ENCODE assay signal across 8 cellular contexts in the genomic region with DNA sequence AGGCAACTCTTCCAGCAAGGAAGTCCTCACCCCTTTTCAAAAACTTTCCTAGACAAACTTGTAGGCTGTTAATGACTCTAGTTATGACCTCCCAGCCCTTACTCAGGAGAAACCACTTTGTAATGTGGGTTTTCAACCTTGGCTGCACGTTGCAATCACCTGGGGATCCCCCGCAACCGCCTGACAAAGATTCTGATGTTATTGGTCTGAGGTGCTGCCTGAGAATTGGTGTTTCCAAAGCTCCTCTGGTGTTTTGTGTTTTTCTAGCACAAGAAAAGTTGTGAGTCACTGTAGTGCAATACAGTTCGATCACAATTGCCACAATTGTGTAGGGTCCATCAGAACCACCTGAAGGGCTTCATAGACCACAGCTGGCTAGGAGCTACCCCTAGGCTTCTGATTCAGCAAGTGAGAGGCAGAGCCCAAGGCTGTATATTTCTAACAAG.
DNase-seq lines count a peak whose midpoint lies in the region; ATAC-seq, FAIRE-seq and TF ChIP-seq lines count a peak whose summit lies in the region.
"Had no signal": no experiment of that assay in that cellular context is flagged by ENCODE, and none has a peak within 500 bp of the region (broad histone marks: within the 10 kb centered on the region; RNA-seq: fewer than 3 reads in every experiment).

No MANE protein-coding gene starts in this region.

- H3K27me3 Mint-ChIP-seq in activated naive CD8-positive, alpha-beta T cell = no peaks in the 10 kb centered on the region

- peaks cover 0 to 5% (median under 1%) of the 10 kb centered on the region in 4 donors for H3K36me3 ChIP-seq in right lobe of liver

- H3K4me1 ChIP-seq in right lobe of liver = no peaks in the 10 kb centered on the region

- DNase-seq in GM18507 (ENCODE audit: extremely low spot score, insufficient read length, low read depth) = no peak
- DNase-seq in NOMO-1 treated with DMSO at 0.1 percent for 48 hours (lab: John Stamatoyannopoulos, UW; ENCODE audit: unreplicated experiment) = no peak
- DNase-seq in right lobe of liver = no peak
- no peak for DNase-seq in NCI-H446 treated with DMSO at 0.1 percent for 48 hours (lab: John Stamatoyannopoulos, UW)

- no peak overlapping the region for H3K4me3 Mint-ChIP-seq in activated naive CD8-positive, alpha-beta T cell

- no peak for TF ChIP-seq POLR2A in right lobe of liver (IDR thresholded peaks at IDR 0.05)

- peaks cover 30% of the 10 kb centered on the region for H3K36me3 Mint-ChIP-seq in activated naive CD8-positive, alpha-beta T cell

- H3K4me1 Mint-ChIP-seq in activated naive CD8-positive, alpha-beta T cell (ENCODE audit: low read depth) = peaks cover 26% of the 10 kb centered on the region

- TF ChIP-seq CTCF in right lobe of liver (IDR thresholded peaks at IDR 0.05) = no peak

- ATAC-seq in GM19372 (IDR thresholded peaks at IDR 0.05; ENCODE audit: low read depth, unreplicated experiment) (peak; percentile 60), HG03045 (IDR thresholded peaks at IDR 0.05; ENCODE audit: unreplicated experiment) (peak; percentile 63), right lobe of liver (no peak)

- H3K9me3 ChIP-seq in right lobe of liver = no peaks in the 10 kb centered on the region

- 85% methylated on average over 2 of the region's 4 CpGs for WGBS in right lobe of liver (ENCODE audit: insufficient coverage, low coverage, low lambda C conversion rate, missing lambda C conversion rate)

- intact Hi-C loops in right lobe of liver (cut with DNase I) = no loop called here

- H3K27ac ChIP-seq in right lobe of liver = no peak overlapping the region

- H3K9me3 Mint-ChIP-seq in activated naive CD8-positive, alpha-beta T cell (ENCODE audit: low read depth) = no peaks in the 10 kb centered on the region

- H3K4me3 ChIP-seq in right lobe of liver = no peak overlapping the region

- peak overlapping the region; percentile 34 for H3K27ac Mint-ChIP-seq in activated naive CD8-positive, alpha-beta T cell

- H3K27me3 ChIP-seq in right lobe of liver = no peaks in the 10 kb centered on the region

- peak; percentile 92 for FAIRE-seq in GM18507 (lab: Jason Lieb, UNC)
- FAIRE-seq: astrocyte had no signal

Comparison
In these comparisons a context has a peak if more than half of its experiments do, and no peak if none do; other contexts are left out.
1. ATAC-seq: peak in GM19372 (single experiment) and HG03045 (single experiment); none in right lobe of liver (0 of 4).